In the genomic region with DNA sequence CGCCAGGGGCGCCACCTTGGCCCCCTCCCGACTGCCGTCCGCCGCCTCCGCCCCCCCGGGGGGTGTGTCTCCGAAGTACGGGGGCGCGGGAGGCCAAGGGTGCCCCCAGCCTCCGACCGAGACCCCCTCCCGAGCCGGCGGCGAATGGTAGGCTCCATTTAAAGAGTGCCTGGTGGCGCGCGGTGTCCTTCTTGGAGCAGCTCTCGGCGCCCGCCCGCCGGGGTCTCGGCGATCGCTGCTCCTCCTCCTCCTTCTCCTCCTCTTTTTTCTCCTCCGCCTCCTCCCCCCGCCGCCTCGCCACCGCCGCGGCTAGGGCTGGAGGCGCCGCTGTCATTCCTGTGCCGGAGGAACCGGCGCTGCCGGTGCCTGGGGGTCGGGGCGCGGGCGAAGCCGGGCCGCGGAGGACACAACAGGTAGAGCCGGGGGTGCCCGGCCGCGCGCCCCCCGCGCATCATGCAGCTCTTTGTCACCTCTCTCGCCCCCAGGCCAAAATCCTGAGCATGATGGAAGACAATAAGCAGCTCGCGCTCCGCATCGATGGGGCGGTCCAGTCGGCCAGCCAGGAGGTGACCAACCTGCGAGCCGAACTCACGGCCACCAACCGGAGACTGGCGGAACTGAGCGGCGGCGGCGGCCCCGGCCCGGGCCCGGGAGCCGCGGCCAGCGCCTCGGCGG, we compare ENCODE assay signal across 8 cellular contexts. TPM values are rescaled to one million over a fixed set of nuclear protein-coding genes. Genes with fewer than 3 reads are reported as not detected.
DNase-seq lines count a peak whose midpoint lies in the region; ATAC-seq and TF ChIP-seq lines count a peak whose summit lies in the region.

KAZN (plus strand) TSS at position 188 of the 675 bp plus-strand sequence.

- no peak within 1 kb of the TSS for H3K4me3 Mint-ChIP-seq in stimulated activated effector memory CD8-positive, alpha-beta T cell treated with anti-CD3 and anti-CD28 coated beads, Interleukin-12 subunit alpha, Interleukin-12 subunit beta, amount 100 ng/mL, for 72 hours

- peak within 1 kb of the TSS; percentile 21 for H3K4me3 ChIP-seq in fibroblast of villous mesenchyme (ENCODE audit: low read depth, low read length)

- no peaks in the 10 kb centered on the region for H3K36me3 Mint-ChIP-seq in stimulated activated effector memory CD8-positive, alpha-beta T cell treated with anti-CD3 and anti-CD28 coated beads, Interleukin-12 subunit alpha, Interleukin-12 subunit beta, amount 100 ng/mL, for 72 hours
- no peaks in the 10 kb centered on the region for H3K36me3 Mint-ChIP-seq in activated naive CD4-positive, alpha-beta T cell treated with anti-CD3 and anti-CD28 coated beads, Interleukin-2, amount 50 U/mL, for 72 hours

- TF ChIP-seq CTCF in fibroblast of villous mesenchyme (IDR thresholded peaks at IDR 0.05; ENCODE audit: insufficient read depth, low read depth, low read length) (no peak), omental fat pad (IDR thresholded peaks at IDR 0.05) (no peak)

- peak; percentile 60 for DNase-seq in Daoy (ENCODE audit: low read depth)
- peak; percentile 33 for DNase-seq in NCI-H2196 treated with DMSO at 0.1 percent for 48 hours (lab: John Stamatoyannopoulos, UW; ENCODE audit: unreplicated experiment)
- no peak for DNase-seq in fibroblast of villous mesenchyme (ENCODE audit: low read depth)
- no peak for DNase-seq in omental fat pad (ENCODE audit: low spot score)
- DNase-seq in stimulated activated effector memory CD8-positive, alpha-beta T cell treated with anti-CD3 and anti-CD28 coated beads, Interleukin-12 subunit alpha, Interleukin-12 subunit beta, amount 100 ng/mL, for 72 hours (ENCODE audit: low spot score in 2 of 2): no peak
- no peak for DNase-seq in activated naive CD4-positive, alpha-beta T cell treated with anti-CD3 and anti-CD28 coated beads, Interleukin-2, amount 50 U/mL, for 72 hours (ENCODE audit: low spot score in 2 of 2)

- no peaks in the 10 kb centered on the region for H3K4me1 Mint-ChIP-seq in stimulated activated effector memory CD8-positive, alpha-beta T cell treated with anti-CD3 and anti-CD28 coated beads, Interleukin-12 subunit alpha, Interleukin-12 subunit beta, amount 100 ng/mL, for 72 hours

- no peak for ATAC-seq in omental fat pad (ENCODE audit: low FRiP score)
- no peak for ATAC-seq in stimulated activated effector memory CD8-positive, alpha-beta T cell treated with anti-CD3 and anti-CD28 coated beads, Interleukin-12 subunit alpha, Interleukin-12 subunit beta, amount 100 ng/mL, for 72 hours
- ATAC-seq in GM21619 (IDR thresholded peaks at IDR 0.05; ENCODE audit: unreplicated experiment): no peak
- ATAC-seq in GM18517 (IDR thresholded peaks at IDR 0.05; ENCODE audit: unreplicated experiment): no peak
- no peak for ATAC-seq in activated naive CD4-positive, alpha-beta T cell treated with anti-CD3 and anti-CD28 coated beads, Interleukin-2, amount 50 U/mL, for 72 hours

- H3K9me3 Mint-ChIP-seq in stimulated activated effector memory CD8-positive, alpha-beta T cell treated with anti-CD3 and anti-CD28 coated beads, Interleukin-12 subunit alpha, Interleukin-12 subunit beta, amount 100 ng/mL, for 72 hours: no peaks in the 10 kb centered on the region
- no peaks in the 10 kb centered on the region for H3K9me3 Mint-ChIP-seq in activated naive CD4-positive, alpha-beta T cell treated with anti-CD3 and anti-CD28 coated beads, Interleukin-2, amount 50 U/mL, for 72 hours

- no peak within 1 kb of the TSS for H3K27ac Mint-ChIP-seq in stimulated activated effector memory CD8-positive, alpha-beta T cell treated with anti-CD3 and anti-CD28 coated beads, Interleukin-12 subunit alpha, Interleukin-12 subunit beta, amount 100 ng/mL, for 72 hours
- H3K27ac Mint-ChIP-seq in activated naive CD4-positive, alpha-beta T cell treated with anti-CD3 and anti-CD28 coated beads, Interleukin-2, amount 50 U/mL, for 72 hours: no peak within 1 kb of the TSS

RNA-seq across cellular contexts. Expression of gene KAZN, which starts in this region (rescaled TPM):
- total RNA-seq in Daoy (2014; rRNA removed; shearing (Covaris generic)): 6.3 and 6.7 TPM in 2 replicates
- total RNA-seq in fibroblast of villous mesenchyme (8.6 and 10.6 TPM in 2 replicates), omental fat pad (10 to 100 TPM in 3 of 4 donors, 1 to 10 TPM in 1; 9.2 to 30.6 (median 21.2) TPM)
- 1 to 10 TPM; 1.1 to 2.2 TPM for total RNA-seq in activated naive CD4-positive, alpha-beta T cell treated with anti-CD3 and anti-CD28 coated beads, Interleukin-2, amount 50 U/mL, for 72 hours

Comparison
In these comparisons a context has a peak if more than half of its experiments do, and no peak if none do; other contexts are left out.
1. DNase-seq: peak in Daoy (single experiment) and NCI-H2196 treated with DMSO at 0.1 percent for 48 hours (single experiment); none in fibroblast of villous mesenchyme (single experiment), omental fat pad (single experiment), stimulated activated effector memory CD8-positive, alpha-beta T cell treated with anti-CD3 and anti-CD28 coated beads, Interleukin-12 subunit alpha, Interleukin-12 subunit beta, amount 100 ng/mL, for 72 hours (0 of 2) and activated naive CD4-positive, alpha-beta T cell treated with anti-CD3 and anti-CD28 coated beads, Interleukin-2, amount 50 U/mL, for 72 hours (0 of 2).